Comparison of ENCODE assay signal across 36 cellular contexts in genomic region chr20:54407446-54407845, GRCh38.
"Had no signal": no experiment of that assay in that cellular context is flagged by ENCODE, and none has a peak within 500 bp of the region (broad histone marks: within the 10 kb centered on the region; RNA-seq: fewer than 3 reads in every experiment).

No MANE protein-coding gene starts in this region.

- DNase-seq: activated CD4-positive, alpha-beta memory T cell treated with anti-CD3 and anti-CD28 coated beads for 36 hours; activated CD4-positive, alpha-beta T cell treated with anti-CD3 and anti-CD28 coated beads for 36 hours; activated CD4-positive, alpha-beta T cell treated with anti-CD3 and anti-CD28 coated beads, Interleukin-2, amount 10 ng/mL, durations not matched to agents 24 days and 14 days; activated CD4-positive, CD25-positive, alpha-beta regulatory T cell; activated CD4-positive, CD25-positive, alpha-beta regulatory T cell treated with anti-CD3 and anti-CD28 coated beads, Interleukin-2, amount 50 U/mL, for 72 hours; activated CD8-positive, alpha-beta memory T cell treated with anti-CD3 and anti-CD28 coated beads, Interleukin-2, amount 50 U/mL, for 48 hours; activated effector memory CD4-positive, alpha-beta T cell treated with Interleukin-2 at 50 U/mL for 16 hours; activated gamma-delta T cell treated with Interleukin-2 at 50 U/mL for 16 hours; activated naive CD4-positive, alpha-beta T cell treated with anti-CD3 and anti-CD28 coated beads, Interleukin-2, amount 50 U/mL, for 16 hours; activated naive CD4-positive, alpha-beta T cell treated with Interleukin-2 at 50 U/mL for 16 hours; activated T-cell treated with anti-CD3 and anti-CD28 coated beads for 4 hours; activated T-cell treated with anti-CD3 and anti-CD28 coated beads, Interleukin-2, amount 50 U/mL, for 24 hours; activated T-cell treated with anti-CD3 and anti-CD28 coated beads, Interleukin-2, amount 50 U/mL, for 72 hours; amniotic stem cell; anterior cingulate cortex; brain microvascular endothelial cell; dorsolateral prefrontal cortex; effector memory CD4-positive, alpha-beta T cell; endodermal cell; erythroblast; foreskin keratinocyte; gastrocnemius medialis; glutamatergic neuron; SW 1271; T-helper 1 cell; T-helper 17 cell; T1000 had no signal

- H3K4me1 ChIP-seq: esophagus muscularis mucosa, foreskin keratinocyte, gastrocnemius medialis had no signal

- H3K27ac ChIP-seq: brain microvascular endothelial cell, coronary artery, dorsolateral prefrontal cortex, esophagus muscularis mucosa, foreskin keratinocyte, gastrocnemius medialis had no signal

- H3K9me3 Mint-ChIP-seq: activated CD4-positive, alpha-beta memory T cell treated with anti-CD3 and anti-CD28 coated beads for 36 hours; activated CD4-positive, alpha-beta T cell treated with anti-CD3 and anti-CD28 coated beads, Interleukin-2, amount 10 ng/mL, durations not matched to agents 24 days and 14 days; activated T-cell treated with anti-CD3 and anti-CD28 coated beads, Interleukin-2, amount 50 U/mL, for 24 hours; central memory CD8-positive, alpha-beta T cell; dendritic cell treated with granulocyte-macrophage colony-stimulating factor and Interleukin-4, amounts not matched to agents 40 ng/mL and 50 ng/mL, for 4 days; endodermal cell; T-helper 2 cell treated with Interferon-gamma antibody and Interleukin-4, amounts not matched to agents 5 μg/mL and 100 μg/mL, for 36 hours had no signal

- FAIRE-seq: astrocyte, bronchial epithelial cell had no signal

- H3K36me3 Mint-ChIP-seq: activated CD4-positive, alpha-beta memory T cell treated with anti-CD3 and anti-CD28 coated beads for 36 hours; activated naive CD8-positive, alpha-beta T cell had no signal

- H3K4me3 ChIP-seq: coronary artery, dorsolateral prefrontal cortex, esophagus muscularis mucosa, gastrocnemius medialis had no signal

- H3K4me3 Mint-ChIP-seq: activated CD4-positive, alpha-beta memory T cell treated with anti-CD3 and anti-CD28 coated beads for 36 hours; activated CD4-positive, alpha-beta T cell treated with anti-CD3 and anti-CD28 coated beads for 36 hours; activated CD4-positive, alpha-beta T cell treated with anti-CD3 and anti-CD28 coated beads, Interleukin-2, amount 10 ng/mL, durations not matched to agents 24 days and 14 days; activated naive CD8-positive, alpha-beta T cell; activated T-cell treated with anti-CD3 and anti-CD28 coated beads, Interleukin-2, amount 50 U/mL, for 24 hours; activated T-cell treated with anti-CD3 and anti-CD28 coated beads, Interleukin-2, amount 50 U/mL, for 72 hours; activated T-helper 17 cell treated with anti-CD3 and anti-CD28 coated beads, Interleukin-2, amount 50 U/mL, for 72 hours; central memory CD8-positive, alpha-beta T cell; dendritic cell treated with granulocyte-macrophage colony-stimulating factor and Interleukin-4, amounts not matched to agents 40 ng/mL and 50 ng/mL, for 4 days; endodermal cell; T-helper 17 cell; T-helper 2 cell treated with Interferon-gamma antibody and Interleukin-4, amounts not matched to agents 5 μg/mL and 100 μg/mL, for 36 hours had no signal

- ATAC-seq: activated CD4-positive, alpha-beta T cell treated with anti-CD3 and anti-CD28 coated beads for 36 hours; activated T-cell treated with anti-CD3 and anti-CD28 coated beads, Interleukin-2, amount 50 U/mL, for 72 hours; activated T-helper 17 cell treated with anti-CD3 and anti-CD28 coated beads, Interleukin-2, amount 50 U/mL, for 72 hours; foreskin keratinocyte; gastrocnemius medialis; T-helper 17 cell had no signal

- H3K27me3 Mint-ChIP-seq: activated CD4-positive, alpha-beta T cell treated with anti-CD3 and anti-CD28 coated beads, Interleukin-2, amount 10 ng/mL, durations not matched to agents 24 days and 14 days; dendritic cell treated with granulocyte-macrophage colony-stimulating factor and Interleukin-4, amounts not matched to agents 40 ng/mL and 50 ng/mL, for 4 days had no signal

- H3K4me1 Mint-ChIP-seq: activated CD4-positive, alpha-beta T cell treated with anti-CD3 and anti-CD28 coated beads for 36 hours; activated CD4-positive, alpha-beta T cell treated with anti-CD3 and anti-CD28 coated beads, Interleukin-2, amount 10 ng/mL, durations not matched to agents 24 days and 14 days; activated T-helper 17 cell treated with anti-CD3 and anti-CD28 coated beads, Interleukin-2, amount 50 U/mL, for 72 hours; central memory CD8-positive, alpha-beta T cell; endodermal cell; T-helper 17 cell had no signal

- H3K9me3 ChIP-seq: esophagus muscularis mucosa, gastrocnemius medialis had no signal

- H3K27ac Mint-ChIP-seq: activated CD4-positive, alpha-beta memory T cell treated with anti-CD3 and anti-CD28 coated beads for 36 hours; activated CD4-positive, alpha-beta T cell treated with anti-CD3 and anti-CD28 coated beads for 36 hours; activated CD4-positive, alpha-beta T cell treated with anti-CD3 and anti-CD28 coated beads, Interleukin-2, amount 10 ng/mL, durations not matched to agents 24 days and 14 days; activated naive CD8-positive, alpha-beta T cell; activated T-cell treated with anti-CD3 and anti-CD28 coated beads, Interleukin-2, amount 50 U/mL, for 24 hours; activated T-cell treated with anti-CD3 and anti-CD28 coated beads, Interleukin-2, amount 50 U/mL, for 72 hours; activated T-helper 17 cell treated with anti-CD3 and anti-CD28 coated beads, Interleukin-2, amount 50 U/mL, for 72 hours; dendritic cell treated with granulocyte-macrophage colony-stimulating factor and Interleukin-4, amounts not matched to agents 40 ng/mL and 50 ng/mL, for 4 days; endodermal cell; T-helper 17 cell; T-helper 2 cell treated with Interferon-gamma antibody and Interleukin-4, amounts not matched to agents 5 μg/mL and 100 μg/mL, for 36 hours had no signal
